ENCODE assay signal across 16 cellular contexts in the genomic region with DNA sequence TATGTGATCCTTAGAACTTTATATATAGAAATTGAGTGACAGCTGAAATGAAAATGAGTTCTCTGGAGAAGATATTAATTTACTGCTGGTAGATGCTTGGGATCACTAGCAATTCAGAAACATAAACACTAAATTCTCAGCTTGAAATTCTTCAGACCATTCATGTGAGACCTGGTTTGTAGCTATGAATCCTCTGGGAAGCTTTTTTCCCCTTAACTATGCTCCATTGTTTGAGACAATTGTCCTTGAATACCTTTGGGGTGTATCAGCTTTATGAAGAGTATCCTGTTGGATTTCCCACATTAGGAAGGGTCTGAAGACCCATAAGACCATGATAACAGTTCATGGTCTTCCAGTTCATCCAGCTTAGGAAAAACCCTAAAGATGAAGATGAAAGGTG.
"Had no signal": no experiment of that assay in that cellular context is flagged by ENCODE, and none has a peak within 500 bp of the region (broad histone marks: within the 10 kb centered on the region; RNA-seq: fewer than 3 reads in every experiment).

No MANE protein-coding gene starts in this region.

- DNase-seq: dermis blood vessel endothelial cell; dorsolateral prefrontal cortex; effector CD4-positive, alpha-beta T cell; effector memory CD4-positive, alpha-beta T cell; foreskin keratinocyte; glutamatergic neuron; head of caudate nucleus; heart right ventricle; hippocampal formation; left cardiac atrium; left lung; left ventricle myocardium superior; lower lobe of right lung; mesendoderm; midbrain; naive thymus-derived CD4-positive, alpha-beta T cell had no signal
